25 cellular contexts compared by ENCODE assay signal in genomic region chr6:35080016-35080680, GRCh38.
A peak's percentile ranks its signal among the peaks of the same experiment; 100 is the strongest.
DNase-seq lines count a peak whose midpoint lies in the region; ATAC-seq and TF ChIP-seq lines count a peak whose summit lies in the region.
"Had no signal": no experiment of that assay in that cellular context is flagged by ENCODE, and none has a peak within 500 bp of the region (broad histone marks: within the 10 kb centered on the region; RNA-seq: fewer than 3 reads in every experiment).

No MANE protein-coding gene starts in this region.

- H3K36me3 Mint-ChIP-seq in progenitor cell of endocrine pancreas (ENCODE audit: insufficient read depth), result peaks cover 9% of the 10 kb centered on the region
- no peaks in the 10 kb centered on the region for H3K36me3 Mint-ChIP-seq in stimulated activated effector memory CD8-positive, alpha-beta T cell treated with anti-CD3 and anti-CD28 coated beads, Interleukin-12 subunit alpha, Interleukin-12 subunit beta, amount 100 ng/mL, for 72 hours
- peaks cover 3% of the 10 kb centered on the region for H3K36me3 Mint-ChIP-seq in T-helper 17 cell (ENCODE audit: low read depth)
- H3K36me3 Mint-ChIP-seq: activated CD8-positive, alpha-beta memory T cell treated with anti-CD3 and anti-CD28 coated beads, Interleukin-2, amount 10 ng/mL, durations not matched to agents 7 days and 5 days had no signal

- H3K9me3 ChIP-seq in Peyer's patch, result no peaks in the 10 kb centered on the region
- H3K9me3 ChIP-seq in esophagus squamous epithelium, result no peaks in the 10 kb centered on the region
- no peaks in the 10 kb centered on the region for H3K9me3 ChIP-seq in T-helper 17 cell (ENCODE audit: control insufficient read depth, low read length, poor library complexity, severe bottlenecking)
- H3K9me3 ChIP-seq: breast epithelium, colonic mucosa, pancreas, testis, vagina had no signal

- H3K4me3 Mint-ChIP-seq in progenitor cell of endocrine pancreas (ENCODE audit: low read depth) (no peak overlapping the region), T-helper 17 cell (no peak overlapping the region)
- no peak overlapping the region for H3K4me3 Mint-ChIP-seq in stimulated activated effector memory CD8-positive, alpha-beta T cell treated with anti-CD3 and anti-CD28 coated beads, Interleukin-12 subunit alpha, Interleukin-12 subunit beta, amount 100 ng/mL, for 72 hours
- H3K4me3 Mint-ChIP-seq: activated CD8-positive, alpha-beta memory T cell treated with anti-CD3 and anti-CD28 coated beads, Interleukin-2, amount 10 ng/mL, durations not matched to agents 7 days and 5 days; HFFc6; nephron had no signal

- peak overlapping the region; percentile 56 for H3K27ac Mint-ChIP-seq in progenitor cell of endocrine pancreas
- H3K27ac Mint-ChIP-seq in stimulated activated effector memory CD8-positive, alpha-beta T cell treated with anti-CD3 and anti-CD28 coated beads, Interleukin-12 subunit alpha, Interleukin-12 subunit beta, amount 100 ng/mL, for 72 hours, result no peak overlapping the region
- no peak overlapping the region for H3K27ac Mint-ChIP-seq in T-helper 17 cell
- H3K27ac Mint-ChIP-seq: activated CD8-positive, alpha-beta memory T cell treated with anti-CD3 and anti-CD28 coated beads, Interleukin-2, amount 10 ng/mL, durations not matched to agents 7 days and 5 days; HFFc6; nephron had no signal

- H3K27ac ChIP-seq in Peyer's patch, result no peak overlapping the region
- H3K27ac ChIP-seq in esophagus squamous epithelium, result peak overlapping the region in 3 of 4 donors; percentile 56 to 76 (median 60)
- H3K27ac ChIP-seq: colonic mucosa, pancreas, testis had no signal

- intact Hi-C loops in esophagus squamous epithelium (cut with DNase I), result no loop called here

- H3K36me3 ChIP-seq in Peyer's patch (peaks cover 0 to 90% (median 0%) of the 10 kb centered on the region in 3 donors), esophagus squamous epithelium (peaks cover 35 to 96% (median 35%) of the 10 kb centered on the region in 3 donors)
- H3K36me3 ChIP-seq: breast epithelium had no signal

- H3K27me3 Mint-ChIP-seq in progenitor cell of endocrine pancreas, result no peaks in the 10 kb centered on the region
- no peaks in the 10 kb centered on the region for H3K27me3 Mint-ChIP-seq in T-helper 17 cell
- H3K27me3 Mint-ChIP-seq: activated CD8-positive, alpha-beta memory T cell treated with anti-CD3 and anti-CD28 coated beads, Interleukin-2, amount 10 ng/mL, durations not matched to agents 7 days and 5 days had no signal

- 50 to 55% methylated on average over 8 to 10 of the region's 13 CpGs for WGBS in esophagus squamous epithelium, 2 donors

- DNase-seq in ELF-1 (ENCODE audit: low read depth, low spot score), result peak; percentile 50
- DNase-seq in Peyer's patch, result peak in 2 of 3 donors; percentile 21 to 35
- no peak for DNase-seq in esophagus squamous epithelium (lab: John Stamatoyannopoulos, UW)
- no peak for DNase-seq in progenitor cell of endocrine pancreas (ENCODE audit: low spot score, unreplicated experiment)
- DNase-seq in nucleus accumbens (lab: John Stamatoyannopoulos, UW), result no peak
- DNase-seq in stimulated activated effector memory CD8-positive, alpha-beta T cell treated with anti-CD3 and anti-CD28 coated beads, Interleukin-12 subunit alpha, Interleukin-12 subunit beta, amount 100 ng/mL, for 72 hours (ENCODE audit: low spot score in 2 of 2), result no peak
- DNase-seq in T-helper 17 cell, result no peak
- DNase-seq: activated CD4-positive, alpha-beta T cell treated with anti-CD3 and anti-CD28 coated beads, Interleukin-2, amount 50 U/mL, for 1 hour; activated CD8-positive, alpha-beta memory T cell treated with anti-CD3 and anti-CD28 coated beads, Interleukin-2, amount 10 ng/mL, durations not matched to agents 7 days and 5 days; activated naive CD4-positive, alpha-beta T cell treated with anti-CD3 and anti-CD28 coated beads, Interleukin-2, amount 50 U/mL, for 16 hours; colonic mucosa; DND-41; HFFc6; NCI-H1048; NCI-H1694 treated with DMSO at 0.1 percent for 48 hours; NCI-H526 treated with DMSO at 0.1 percent for 48 hours; stimulated activated CD4-positive, alpha-beta T cell treated with anti-CD3 and anti-CD28 coated beads, Interleukin-15, amount 100 ng/mL, for 24 hours; stimulated activated naive CD4-positive, alpha-beta T cell treated with Interleukin-2 at 50 U/mL for 16 hours; testis had no signal

- H3K27me3 ChIP-seq in Peyer's patch (no peaks in the 10 kb centered on the region), esophagus squamous epithelium (no peaks in the 10 kb centered on the region)
- H3K27me3 ChIP-seq: breast epithelium, colonic mucosa, pancreas, testis, vagina had no signal

- no peak for TF ChIP-seq CTCF in Peyer's patch (IDR thresholded peaks at IDR 0.05)
- TF ChIP-seq CTCF in esophagus squamous epithelium (IDR thresholded peaks at IDR 0.05), result no peak
- TF ChIP-seq CTCF in progenitor cell of endocrine pancreas (IDR thresholded peaks at IDR 0.05; ENCODE audit: unreplicated experiment), result no peak

- no peak for TF ChIP-seq POLR2A in Peyer's patch (IDR thresholded peaks at IDR 0.05)
- no peak for TF ChIP-seq POLR2A in esophagus squamous epithelium (IDR thresholded peaks at IDR 0.05)

- ATAC-seq in HG02678 (IDR thresholded peaks at IDR 0.05; ENCODE audit: unreplicated experiment), result no peak
- no peak for ATAC-seq in stimulated activated effector memory CD8-positive, alpha-beta T cell treated with anti-CD3 and anti-CD28 coated beads, Interleukin-12 subunit alpha, Interleukin-12 subunit beta, amount 100 ng/mL, for 72 hours
- no peak for ATAC-seq in T-helper 17 cell
- ATAC-seq: activated CD8-positive, alpha-beta memory T cell treated with anti-CD3 and anti-CD28 coated beads, Interleukin-2, amount 10 ng/mL, durations not matched to agents 7 days and 5 days; right cardiac atrium had no signal

- no peaks in the 10 kb centered on the region for H3K9me3 Mint-ChIP-seq in progenitor cell of endocrine pancreas (ENCODE audit: low read depth)
- no peaks in the 10 kb centered on the region for H3K9me3 Mint-ChIP-seq in stimulated activated effector memory CD8-positive, alpha-beta T cell treated with anti-CD3 and anti-CD28 coated beads, Interleukin-12 subunit alpha, Interleukin-12 subunit beta, amount 100 ng/mL, for 72 hours
- H3K9me3 Mint-ChIP-seq: HFFc6, nephron had no signal

- H3K4me3 ChIP-seq in Peyer's patch, result no peak overlapping the region
- H3K4me3 ChIP-seq in esophagus squamous epithelium, result no peak overlapping the region
- H3K4me3 ChIP-seq: colonic mucosa, pancreas, testis, vagina had no signal

- peaks cover 0 to 8% (median 0%) of the 10 kb centered on the region in 4 donors for H3K4me1 ChIP-seq in Peyer's patch
- H3K4me1 ChIP-seq in esophagus squamous epithelium, result peaks cover 15 to 59% (median 49%) of the 10 kb centered on the region in 3 donors
- H3K4me1 ChIP-seq: colonic mucosa, pancreas, testis had no signal

- no peaks in the 10 kb centered on the region for H3K4me1 Mint-ChIP-seq in progenitor cell of endocrine pancreas (ENCODE audit: low read depth)
- H3K4me1 Mint-ChIP-seq in stimulated activated effector memory CD8-positive, alpha-beta T cell treated with anti-CD3 and anti-CD28 coated beads, Interleukin-12 subunit alpha, Interleukin-12 subunit beta, amount 100 ng/mL, for 72 hours, result no peaks in the 10 kb centered on the region
- peaks cover 4% of the 10 kb centered on the region for H3K4me1 Mint-ChIP-seq in T-helper 17 cell

Comparison
In these comparisons a context has a peak if more than half of its experiments do, and no peak if none do; other contexts are left out.
1. DNase-seq: peak in ELF-1 (single experiment) and Peyer's patch (2 of 3); none in esophagus squamous epithelium (single experiment), progenitor cell of endocrine pancreas (single experiment), nucleus accumbens (0 of 56), stimulated activated effector memory CD8-positive, alpha-beta T cell treated with anti-CD3 and anti-CD28 coated beads, Interleukin-12 subunit alpha, Interleukin-12 subunit beta, amount 100 ng/mL, for 72 hours (0 of 2) and T-helper 17 cell (0 of 3).
2. H3K27ac ChIP-seq: peak in esophagus squamous epithelium (3 of 4); none in Peyer's patch (0 of 4).